Comparison of ENCODE assay signal across 1 cellular context in the genomic region with DNA sequence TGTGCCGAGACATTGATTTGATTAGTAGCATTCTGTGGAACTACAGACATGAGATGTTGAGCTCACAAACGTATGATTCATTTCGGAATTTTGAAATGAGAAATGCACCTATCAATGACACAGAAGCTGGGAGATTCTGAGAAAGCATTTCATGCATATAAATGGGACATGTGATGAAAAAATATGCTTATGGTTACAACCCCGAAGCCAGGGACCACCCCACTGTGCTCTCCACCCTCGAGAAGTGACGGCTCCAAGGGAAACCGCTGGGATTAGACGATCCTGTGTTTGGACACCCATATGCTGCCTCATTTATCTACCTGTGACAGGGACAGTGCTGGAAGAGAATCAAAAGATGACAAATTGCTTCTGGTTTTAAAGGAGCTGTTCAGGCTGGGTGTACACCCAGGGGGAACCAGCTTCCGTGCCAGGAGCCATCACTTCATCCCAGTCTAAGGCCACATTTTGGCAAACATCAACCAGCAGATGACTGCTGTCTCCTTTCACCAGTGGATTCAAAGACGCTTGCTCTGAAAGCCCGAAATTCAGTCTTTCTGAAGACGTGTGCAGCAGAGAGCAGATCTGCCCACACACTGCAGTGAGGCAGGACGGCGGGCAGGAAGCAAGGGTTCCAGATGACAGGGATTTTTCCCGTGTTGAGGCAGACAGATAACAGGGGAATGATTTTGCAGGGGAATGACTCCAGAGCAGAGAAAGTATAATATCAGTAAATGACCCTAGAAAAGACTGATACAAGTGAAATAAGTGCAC.
A peak's percentile ranks its signal among the peaks of the same experiment; 100 is the strongest.
TF ChIP-seq lines count a peak whose summit lies in the region.

No MANE protein-coding gene starts in this region.

TF ChIP-seq in GM12878, 131 proteins besides CTCF, POLR2A, EP300 and RAD21 (continued from another document):
- TF ChIP-seq, protein P1, sequence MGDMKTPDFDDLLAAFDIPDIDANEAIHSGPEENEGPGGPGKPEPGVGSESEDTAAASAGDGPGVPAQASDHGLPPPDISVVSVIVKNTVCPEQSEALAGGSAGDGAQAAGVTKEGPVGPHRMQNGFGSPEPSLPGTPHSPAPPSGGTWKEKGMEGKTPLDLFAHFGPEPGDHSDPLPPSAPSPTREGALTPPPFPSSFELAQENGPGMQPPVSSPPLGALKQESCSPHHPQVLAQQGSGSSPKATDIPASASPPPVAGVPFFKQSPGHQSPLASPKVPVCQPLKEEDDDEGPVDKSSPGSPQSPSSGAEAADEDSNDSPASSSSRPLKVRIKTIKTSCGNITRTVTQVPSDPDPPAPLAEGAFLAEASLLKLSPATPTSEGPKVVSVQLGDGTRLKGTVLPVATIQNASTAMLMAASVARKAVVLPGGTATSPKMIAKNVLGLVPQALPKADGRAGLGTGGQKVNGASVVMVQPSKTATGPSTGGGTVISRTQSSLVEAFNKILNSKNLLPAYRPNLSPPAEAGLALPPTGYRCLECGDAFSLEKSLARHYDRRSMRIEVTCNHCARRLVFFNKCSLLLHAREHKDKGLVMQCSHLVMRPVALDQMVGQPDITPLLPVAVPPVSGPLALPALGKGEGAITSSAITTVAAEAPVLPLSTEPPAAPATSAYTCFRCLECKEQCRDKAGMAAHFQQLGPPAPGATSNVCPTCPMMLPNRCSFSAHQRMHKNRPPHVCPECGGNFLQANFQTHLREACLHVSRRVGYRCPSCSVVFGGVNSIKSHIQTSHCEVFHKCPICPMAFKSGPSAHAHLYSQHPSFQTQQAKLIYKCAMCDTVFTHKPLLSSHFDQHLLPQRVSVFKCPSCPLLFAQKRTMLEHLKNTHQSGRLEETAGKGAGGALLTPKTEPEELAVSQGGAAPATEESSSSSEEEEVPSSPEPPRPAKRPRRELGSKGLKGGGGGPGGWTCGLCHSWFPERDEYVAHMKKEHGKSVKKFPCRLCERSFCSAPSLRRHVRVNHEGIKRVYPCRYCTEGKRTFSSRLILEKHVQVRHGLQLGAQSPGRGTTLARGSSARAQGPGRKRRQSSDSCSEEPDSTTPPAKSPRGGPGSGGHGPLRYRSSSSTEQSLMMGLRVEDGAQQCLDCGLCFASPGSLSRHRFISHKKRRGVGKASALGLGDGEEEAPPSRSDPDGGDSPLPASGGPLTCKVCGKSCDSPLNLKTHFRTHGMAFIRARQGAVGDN (IDR thresholded peaks at IDR 0.05), result peak; percentile 49; the same call in 1 of the 2 replicates
- TF ChIP-seq RB1 (IDR thresholded peaks at IDR 0.05; ENCODE audit: borderline replicate concordance), result no peak
- TF ChIP-seq POLR2AphosphoS5 (IDR thresholded peaks at IDR 0.05; ENCODE audit: low read length), result no peak
- no peak for TF ChIP-seq ESRRA (IDR thresholded peaks at IDR 0.05; ENCODE audit: low read length)
- no peak for TF ChIP-seq BACH1 (IDR thresholded peaks at IDR 0.05; ENCODE audit: borderline replicate concordance)
- TF ChIP-seq, protein P2, sequence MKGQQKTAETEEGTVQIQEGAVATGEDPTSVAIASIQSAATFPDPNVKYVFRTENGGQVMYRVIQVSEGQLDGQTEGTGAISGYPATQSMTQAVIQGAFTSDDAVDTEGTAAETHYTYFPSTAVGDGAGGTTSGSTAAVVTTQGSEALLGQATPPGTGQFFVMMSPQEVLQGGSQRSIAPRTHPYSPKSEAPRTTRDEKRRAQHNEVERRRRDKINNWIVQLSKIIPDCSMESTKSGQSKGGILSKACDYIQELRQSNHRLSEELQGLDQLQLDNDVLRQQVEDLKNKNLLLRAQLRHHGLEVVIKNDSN (IDR thresholded peaks at IDR 0.05; ENCODE audit: borderline replicate concordance, extremely low read length, insufficient read depth, low read depth, low read length), result no peak
- TF ChIP-seq, protein P3, sequence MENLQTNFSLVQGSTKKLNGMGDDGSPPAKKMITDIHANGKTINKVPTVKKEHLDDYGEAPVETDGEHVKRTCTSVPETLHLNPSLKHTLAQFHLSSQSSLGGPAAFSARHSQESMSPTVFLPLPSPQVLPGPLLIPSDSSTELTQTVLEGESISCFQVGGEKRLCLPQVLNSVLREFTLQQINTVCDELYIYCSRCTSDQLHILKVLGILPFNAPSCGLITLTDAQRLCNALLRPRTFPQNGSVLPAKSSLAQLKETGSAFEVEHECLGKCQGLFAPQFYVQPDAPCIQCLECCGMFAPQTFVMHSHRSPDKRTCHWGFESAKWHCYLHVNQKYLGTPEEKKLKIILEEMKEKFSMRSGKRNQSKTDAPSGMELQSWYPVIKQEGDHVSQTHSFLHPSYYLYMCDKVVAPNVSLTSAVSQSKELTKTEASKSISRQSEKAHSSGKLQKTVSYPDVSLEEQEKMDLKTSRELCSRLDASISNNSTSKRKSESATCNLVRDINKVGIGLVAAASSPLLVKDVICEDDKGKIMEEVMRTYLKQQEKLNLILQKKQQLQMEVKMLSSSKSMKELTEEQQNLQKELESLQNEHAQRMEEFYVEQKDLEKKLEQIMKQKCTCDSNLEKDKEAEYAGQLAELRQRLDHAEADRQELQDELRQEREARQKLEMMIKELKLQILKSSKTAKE (IDR thresholded peaks at IDR 0.05; ENCODE audit: low read depth, poor library complexity, severe bottlenecking), result peak; percentile 44
- TF ChIP-seq CEBPB (IDR thresholded peaks at IDR 0.05; ENCODE audit: borderline replicate concordance in 1 of 2, low read depth in 2 of 2, low read length in 2 of 2), result no peak
- peak; percentile 57; the same call in 1 of the 2 replicates for TF ChIP-seq BCL11A (IDR thresholded peaks at IDR 0.05; ENCODE audit: low read depth, low read length)
- no peak for TF ChIP-seq YY1 (IDR thresholded peaks at IDR 0.05; ENCODE audit: low read depth, low read length)
- TF ChIP-seq ZNF217 (IDR thresholded peaks at IDR 0.05), result peak; percentile 85; the same call in 1 of the 2 replicates
- TF ChIP-seq NR2F1 (conservative IDR thresholded peaks at IDR 0.05), result no peak; the same call in 1 of the 2 replicates
- no peak for TF ChIP-seq TBL1XR1 (IDR thresholded peaks at IDR 0.05; ENCODE audit: low read depth, low read length)
- TF ChIP-seq SMC3 (IDR thresholded peaks at IDR 0.05; ENCODE audit: borderline replicate concordance, low read length), result no peak
- no peak for TF ChIP-seq KDM1A (IDR thresholded peaks at IDR 0.05; ENCODE audit: borderline replicate concordance)
- TF ChIP-seq NFYA (IDR thresholded peaks at IDR 0.05; ENCODE audit: borderline replicate concordance, low read depth, low read length), result no peak
- TF ChIP-seq, protein P4, sequence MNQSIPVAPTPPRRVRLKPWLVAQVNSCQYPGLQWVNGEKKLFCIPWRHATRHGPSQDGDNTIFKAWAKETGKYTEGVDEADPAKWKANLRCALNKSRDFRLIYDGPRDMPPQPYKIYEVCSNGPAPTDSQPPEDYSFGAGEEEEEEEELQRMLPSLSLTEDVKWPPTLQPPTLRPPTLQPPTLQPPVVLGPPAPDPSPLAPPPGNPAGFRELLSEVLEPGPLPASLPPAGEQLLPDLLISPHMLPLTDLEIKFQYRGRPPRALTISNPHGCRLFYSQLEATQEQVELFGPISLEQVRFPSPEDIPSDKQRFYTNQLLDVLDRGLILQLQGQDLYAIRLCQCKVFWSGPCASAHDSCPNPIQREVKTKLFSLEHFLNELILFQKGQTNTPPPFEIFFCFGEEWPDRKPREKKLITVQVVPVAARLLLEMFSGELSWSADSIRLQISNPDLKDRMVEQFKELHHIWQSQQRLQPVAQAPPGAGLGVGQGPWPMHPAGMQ (IDR thresholded peaks at IDR 0.05; ENCODE audit: borderline replicate concordance), result no peak
- no peak for TF ChIP-seq KLF5 (IDR thresholded peaks at IDR 0.05; ENCODE audit: partially characterized antibody)
- TF ChIP-seq, protein P5, sequence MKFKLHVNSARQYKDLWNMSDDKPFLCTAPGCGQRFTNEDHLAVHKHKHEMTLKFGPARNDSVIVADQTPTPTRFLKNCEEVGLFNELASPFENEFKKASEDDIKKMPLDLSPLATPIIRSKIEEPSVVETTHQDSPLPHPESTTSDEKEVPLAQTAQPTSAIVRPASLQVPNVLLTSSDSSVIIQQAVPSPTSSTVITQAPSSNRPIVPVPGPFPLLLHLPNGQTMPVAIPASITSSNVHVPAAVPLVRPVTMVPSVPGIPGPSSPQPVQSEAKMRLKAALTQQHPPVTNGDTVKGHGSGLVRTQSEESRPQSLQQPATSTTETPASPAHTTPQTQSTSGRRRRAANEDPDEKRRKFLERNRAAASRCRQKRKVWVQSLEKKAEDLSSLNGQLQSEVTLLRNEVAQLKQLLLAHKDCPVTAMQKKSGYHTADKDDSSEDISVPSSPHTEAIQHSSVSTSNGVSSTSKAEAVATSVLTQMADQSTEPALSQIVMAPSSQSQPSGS (IDR thresholded peaks at IDR 0.05; ENCODE audit: low read length), result peak; percentile 62; the same call in 1 of the 2 replicates
- peak; percentile 58; the same call in 1 of the 2 replicates for TF ChIP-seq MTA2 (IDR thresholded peaks at IDR 0.05; ENCODE audit: low read depth)
- no peak for TF ChIP-seq STAT3 (IDR thresholded peaks at IDR 0.05; ENCODE audit: low read depth, low read length)
- no peak for TF ChIP-seq ZNF622 (IDR thresholded peaks at IDR 0.05)
- TF ChIP-seq GATAD2B (conservative IDR thresholded peaks at IDR 0.05; ENCODE audit: low read depth), result 0 out of 2 replicates have a peak, but pooled peaks have one; percentile 28
- TF ChIP-seq RBBP5 (conservative IDR thresholded peaks at IDR 0.05), result no peak
- TF ChIP-seq CBX3 (IDR thresholded peaks at IDR 0.05; ENCODE audit: borderline replicate concordance, low read depth), result no peak
- TF ChIP-seq RAD51 (IDR thresholded peaks at IDR 0.05), result peak; percentile 59; the same call in 1 of the 2 replicates
- TF ChIP-seq DPF2 (IDR thresholded peaks at IDR 0.05), result peak; percentile 82
- TF ChIP-seq PAX8 (IDR thresholded peaks at IDR 0.05), result no peak
- TF ChIP-seq, protein P6, sequence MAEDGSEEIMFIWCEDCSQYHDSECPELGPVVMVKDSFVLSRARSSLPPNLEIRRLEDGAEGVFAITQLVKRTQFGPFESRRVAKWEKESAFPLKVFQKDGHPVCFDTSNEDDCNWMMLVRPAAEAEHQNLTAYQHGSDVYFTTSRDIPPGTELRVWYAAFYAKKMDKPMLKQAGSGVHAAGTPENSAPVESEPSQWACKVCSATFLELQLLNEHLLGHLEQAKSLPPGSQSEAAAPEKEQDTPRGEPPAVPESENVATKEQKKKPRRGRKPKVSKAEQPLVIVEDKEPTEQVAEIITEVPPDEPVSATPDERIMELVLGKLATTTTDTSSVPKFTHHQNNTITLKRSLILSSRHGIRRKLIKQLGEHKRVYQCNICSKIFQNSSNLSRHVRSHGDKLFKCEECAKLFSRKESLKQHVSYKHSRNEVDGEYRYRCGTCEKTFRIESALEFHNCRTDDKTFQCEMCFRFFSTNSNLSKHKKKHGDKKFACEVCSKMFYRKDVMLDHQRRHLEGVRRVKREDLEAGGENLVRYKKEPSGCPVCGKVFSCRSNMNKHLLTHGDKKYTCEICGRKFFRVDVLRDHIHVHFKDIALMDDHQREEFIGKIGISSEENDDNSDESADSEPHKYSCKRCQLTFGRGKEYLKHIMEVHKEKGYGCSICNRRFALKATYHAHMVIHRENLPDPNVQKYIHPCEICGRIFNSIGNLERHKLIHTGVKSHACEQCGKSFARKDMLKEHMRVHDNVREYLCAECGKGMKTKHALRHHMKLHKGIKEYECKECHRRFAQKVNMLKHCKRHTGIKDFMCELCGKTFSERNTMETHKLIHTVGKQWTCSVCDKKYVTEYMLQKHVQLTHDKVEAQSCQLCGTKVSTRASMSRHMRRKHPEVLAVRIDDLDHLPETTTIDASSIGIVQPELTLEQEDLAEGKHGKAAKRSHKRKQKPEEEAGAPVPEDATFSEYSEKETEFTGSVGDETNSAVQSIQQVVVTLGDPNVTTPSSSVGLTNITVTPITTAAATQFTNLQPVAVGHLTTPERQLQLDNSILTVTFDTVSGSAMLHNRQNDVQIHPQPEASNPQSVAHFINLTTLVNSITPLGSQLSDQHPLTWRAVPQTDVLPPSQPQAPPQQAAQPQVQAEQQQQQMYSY (CRISPR knock-in tag; IDR thresholded peaks at IDR 0.05), result no peak
- no peak for TF ChIP-seq RCOR1 (conservative IDR thresholded peaks at IDR 0.05; ENCODE audit: low read depth, low read length)
- peak; percentile 96 for TF ChIP-seq JUNB (IDR thresholded peaks at IDR 0.05)
- TF ChIP-seq FOXK2 (IDR thresholded peaks at IDR 0.05), result no peak
- no peak for TF ChIP-seq TARDBP (IDR thresholded peaks at IDR 0.05; ENCODE audit: borderline replicate concordance)
- TF ChIP-seq, protein P7, sequence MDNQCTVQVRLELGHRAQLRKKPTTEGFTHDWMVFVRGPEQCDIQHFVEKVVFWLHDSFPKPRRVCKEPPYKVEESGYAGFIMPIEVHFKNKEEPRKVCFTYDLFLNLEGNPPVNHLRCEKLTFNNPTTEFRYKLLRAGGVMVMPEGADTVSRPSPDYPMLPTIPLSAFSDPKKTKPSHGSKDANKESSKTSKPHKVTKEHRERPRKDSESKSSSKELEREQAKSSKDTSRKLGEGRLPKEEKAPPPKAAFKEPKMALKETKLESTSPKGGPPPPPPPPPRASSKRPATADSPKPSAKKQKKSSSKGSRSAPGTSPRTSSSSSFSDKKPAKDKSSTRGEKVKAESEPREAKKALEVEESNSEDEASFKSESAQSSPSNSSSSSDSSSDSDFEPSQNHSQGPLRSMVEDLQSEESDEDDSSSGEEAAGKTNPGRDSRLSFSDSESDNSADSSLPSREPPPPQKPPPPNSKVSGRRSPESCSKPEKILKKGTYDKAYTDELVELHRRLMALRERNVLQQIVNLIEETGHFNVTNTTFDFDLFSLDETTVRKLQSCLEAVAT (IDR thresholded peaks at IDR 0.05), result 0 out of 2 replicates have a peak, but pooled peaks have one; percentile 8
- TF ChIP-seq, protein P8, sequence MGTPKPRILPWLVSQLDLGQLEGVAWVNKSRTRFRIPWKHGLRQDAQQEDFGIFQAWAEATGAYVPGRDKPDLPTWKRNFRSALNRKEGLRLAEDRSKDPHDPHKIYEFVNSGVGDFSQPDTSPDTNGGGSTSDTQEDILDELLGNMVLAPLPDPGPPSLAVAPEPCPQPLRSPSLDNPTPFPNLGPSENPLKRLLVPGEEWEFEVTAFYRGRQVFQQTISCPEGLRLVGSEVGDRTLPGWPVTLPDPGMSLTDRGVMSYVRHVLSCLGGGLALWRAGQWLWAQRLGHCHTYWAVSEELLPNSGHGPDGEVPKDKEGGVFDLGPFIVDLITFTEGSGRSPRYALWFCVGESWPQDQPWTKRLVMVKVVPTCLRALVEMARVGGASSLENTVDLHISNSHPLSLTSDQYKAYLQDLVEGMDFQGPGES (IDR thresholded peaks at IDR 0.05), result no peak
- TF ChIP-seq, protein P9, sequence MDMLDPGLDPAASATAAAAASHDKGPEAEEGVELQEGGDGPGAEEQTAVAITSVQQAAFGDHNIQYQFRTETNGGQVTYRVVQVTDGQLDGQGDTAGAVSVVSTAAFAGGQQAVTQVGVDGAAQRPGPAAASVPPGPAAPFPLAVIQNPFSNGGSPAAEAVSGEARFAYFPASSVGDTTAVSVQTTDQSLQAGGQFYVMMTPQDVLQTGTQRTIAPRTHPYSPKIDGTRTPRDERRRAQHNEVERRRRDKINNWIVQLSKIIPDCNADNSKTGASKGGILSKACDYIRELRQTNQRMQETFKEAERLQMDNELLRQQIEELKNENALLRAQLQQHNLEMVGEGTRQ (IDR thresholded peaks at IDR 0.05; ENCODE audit: borderline replicate concordance, low read depth, low read length), result no peak; the same call in 1 of the 2 replicates
- TF ChIP-seq NBN (IDR thresholded peaks at IDR 0.05), result no peak
